8 cellular contexts compared by ENCODE assay signal in genomic region chr17:59441459-59442096, GRCh38.
DNase-seq lines count a peak whose midpoint lies in the region; ATAC-seq, FAIRE-seq and TF ChIP-seq lines count a peak whose summit lies in the region.
"Had no signal": no experiment of that assay in that cellular context is flagged by ENCODE, and none has a peak within 500 bp of the region (broad histone marks: within the 10 kb centered on the region; RNA-seq: fewer than 3 reads in every experiment).

No MANE protein-coding gene starts in this region.

- H2AFZ ChIP-seq in DND-41 (ENCODE audit: low read depth, low read length) (peak overlapping the region; percentile 40; the same call in 1 of the 2 replicates), Loucy (ENCODE audit: low read length) (peak overlapping the region; percentile 94)

- TF ChIP-seq POLR2A in sigmoid colon (IDR thresholded peaks at IDR 0.05): no peak

- H3K9me2 ChIP-seq in Loucy (replicated peaks; ENCODE audit: low read depth, low read length): no peaks in the 10 kb centered on the region

- ATAC-seq in DND-41 (ENCODE audit: insufficient read depth, low read depth) (no peak), GM21723 (IDR thresholded peaks at IDR 0.05; ENCODE audit: unreplicated experiment) (no peak)

- H3K27me3 ChIP-seq in DND-41 (ENCODE audit: insufficient read depth, low read length, poor library complexity) (no peaks in the 10 kb centered on the region), Loucy (ENCODE audit: insufficient read depth, low read length, poor library complexity, severe bottlenecking) (no peaks in the 10 kb centered on the region), sigmoid colon (no peaks in the 10 kb centered on the region), BE2C (no peaks in the 10 kb centered on the region)
- H3K27me3 ChIP-seq: suprapubic skin had no signal

- DNase-seq in DND-41: no peak
- peak; percentile 47 for DNase-seq in dermis blood vessel endothelial cell
- no peak for DNase-seq in sigmoid colon
- DNase-seq in D721Med (ENCODE audit: insufficient read length, low spot score): no peak
- no peak for DNase-seq in BE2C

- no peak for TF ChIP-seq EP300 in sigmoid colon (IDR thresholded peaks at IDR 0.05)

- H3K4me2 ChIP-seq in DND-41 (ENCODE audit: insufficient read depth, low read length) (no peak overlapping the region), Loucy (ENCODE audit: low read depth, low read length, poor library complexity, severe bottlenecking) (peak overlapping the region; percentile 41)

- peaks cover 6% of the 10 kb centered on the region for H3K4me1 ChIP-seq in DND-41 (ENCODE audit: insufficient read depth, low read length)
- peaks cover 14% of the 10 kb centered on the region for H3K4me1 ChIP-seq in Loucy (ENCODE audit: insufficient read depth, low read length, poor library complexity, severe bottlenecking)
- peaks cover 0 to 21% (median 16%) of the 10 kb centered on the region in 4 donors for H3K4me1 ChIP-seq in sigmoid colon
- no peaks in the 10 kb centered on the region for H3K4me1 ChIP-seq in BE2C

- TF ChIP-seq CTCF in DND-41 (IDR thresholded peaks at IDR 0.05; ENCODE audit: borderline replicate concordance, extremely low read depth, low read length, poor library complexity, severe bottlenecking) (no peak), Loucy (conservative IDR thresholded peaks at IDR 0.05; ENCODE audit: low read length) (no peak), sigmoid colon (IDR thresholded peaks at IDR 0.05) (no peak), D721Med (IDR thresholded peaks at IDR 0.05; ENCODE audit: insufficient read depth, missing control alignments) (no peak), BE2C (IDR thresholded peaks at IDR 0.05; ENCODE audit: low read depth, low read length) (no peak)

- H4K20me1 ChIP-seq in DND-41 (ENCODE audit: insufficient read depth, low read length) (no peaks in the 10 kb centered on the region), Loucy (ENCODE audit: insufficient read depth, low read length, poor library complexity, severe bottlenecking) (no peaks in the 10 kb centered on the region)

- FAIRE-seq in D721Med (lab: Jason Lieb, UNC): no peak

- H3K9me3 ChIP-seq in DND-41 (ENCODE audit: insufficient read depth, low read length, severe bottlenecking) (no peaks in the 10 kb centered on the region), Loucy (ENCODE audit: insufficient read depth, low read depth, low read length) (no peaks in the 10 kb centered on the region), sigmoid colon (no peaks in the 10 kb centered on the region), BE2C (no peaks in the 10 kb centered on the region)
- H3K9me3 ChIP-seq: suprapubic skin had no signal

- H3F3A ChIP-seq in Loucy (ENCODE audit: low read depth): no peaks in the 10 kb centered on the region

- intact Hi-C loops in sigmoid colon (cut with DNase I): loop anchor here (1.0 to 2.0 kb wide), 2 partner anchors 112 to 221 kb away; partner anchors contain the start of gene GDPD1

- H3K27ac ChIP-seq in DND-41 (ENCODE audit: low read length) (no peak overlapping the region), sigmoid colon (peak overlapping the region; percentile 58 to 80 (median 76))
- H3K27ac ChIP-seq: suprapubic skin had no signal

- H3K79me2 ChIP-seq in DND-41 (ENCODE audit: insufficient read depth, low read length) (no peaks in the 10 kb centered on the region), Loucy (ENCODE audit: insufficient read depth, low read length) (no peaks in the 10 kb centered on the region)

- 89 to 91% methylated on average over 7 of the region's 7 CpGs for WGBS in sigmoid colon, 2 donors

- no peak overlapping the region for H3K4me3 ChIP-seq in DND-41 (ENCODE audit: low read depth in 1 of 2, low read length in 2 of 2)
- H3K4me3 ChIP-seq in Loucy (ENCODE audit: low read length, poor library complexity, severe bottlenecking): no peak overlapping the region
- H3K4me3 ChIP-seq in sigmoid colon: no peak overlapping the region
- no peak overlapping the region for H3K4me3 ChIP-seq in BE2C (ENCODE audit: low read depth, low read length)

- H3K36me3 ChIP-seq in DND-41 (ENCODE audit: insufficient read depth, low read length): no peaks in the 10 kb centered on the region
- no peaks in the 10 kb centered on the region for H3K36me3 ChIP-seq in Loucy (ENCODE audit: insufficient read depth, low read length)
- H3K36me3 ChIP-seq in sigmoid colon: no peaks in the 10 kb centered on the region
- H3K36me3 ChIP-seq in BE2C: no peaks in the 10 kb centered on the region
- H3K36me3 ChIP-seq: suprapubic skin had no signal

- H3K9ac ChIP-seq in DND-41 (ENCODE audit: low read depth, low read length) (no peak overlapping the region), Loucy (ENCODE audit: low read depth, low read length, poor library complexity, severe bottlenecking) (no peak overlapping the region)
